In genomic region chr15:39934415-39935044, GRCh38 we compare ENCODE assay signal across 8 cellular contexts. TPM values are rescaled to one million over a fixed set of nuclear protein-coding genes. Genes with fewer than 3 reads are reported as not detected.
DNase-seq lines count a peak whose midpoint lies in the region; ATAC-seq and TF ChIP-seq lines count a peak whose summit lies in the region.

No MANE protein-coding gene starts in this region.

- CTCF ChIA-PET in HCT116 (lab: Charles Lee) (interaction anchor here (0.9 to 1.4 kb wide), 2 partner anchors 12 to 178 kb away, joined by 3 to 4 read pairs; no protein-coding TSS in a partner anchor), GM10248 (lab: Yijun Ruan, JAX) (interaction anchor here (1.0 to 5.5 kb wide), 6 partner anchors 8 to 404 kb away, joined by 3 to 38 read pairs (median 4); no protein-coding TSS in a partner anchor)

- H3K27ac Mint-ChIP-seq in neural progenitor cell = peak overlapping the region; percentile 75

- ATAC-seq in HCT116 = no peak
- ATAC-seq in GM18511 (IDR thresholded peaks at IDR 0.05; ENCODE audit: unreplicated experiment) = no peak

- H3K79me2 ChIP-seq in HCT116 (ENCODE audit: insufficient read depth, low read length) (peaks cover 43% of the 10 kb centered on the region), neural progenitor cell (ENCODE audit: low read depth) (peaks cover 35% of the 10 kb centered on the region)

- peaks cover 8% of the 10 kb centered on the region for H3F3A ChIP-seq in neural progenitor cell (ENCODE audit: low read depth)

- H3K9me3 Mint-ChIP-seq in neural progenitor cell = no peaks in the 10 kb centered on the region

- TF ChIP-seq CTCF in HCT116 (IDR thresholded peaks at IDR 0.05 in 2 of 3, conservative IDR thresholded peaks at IDR 0.05 in 1 of 3; ENCODE audit: borderline replicate concordance in 1 of 3, insufficient read depth in 1 of 3, low read depth in 2 of 3, low read length in 2 of 3) (no peak), VCaP (conservative IDR thresholded peaks at IDR 0.05) (no peak), neural progenitor cell (IDR thresholded peaks at IDR 0.05) (no peak), GM10248 (IDR thresholded peaks at IDR 0.05; ENCODE audit: control extremely low read depth, extremely low read depth, low read depth, missing control alignments) (no peak)

- H3K4me2 ChIP-seq in BLaER1 treated with 17β-estradiol and CSF1 and Interleukin-3, amounts not matched to agents 10 nM and 100 nM = peak overlapping the region; percentile 83 to 95 (median 90)
- H3K4me2 ChIP-seq in HCT116 (ENCODE audit: low read length) (peak overlapping the region; percentile 76), neural progenitor cell (peak overlapping the region; percentile 93)

- TF ChIP-seq POLR2A in HCT116 (IDR thresholded peaks at IDR 0.05; ENCODE audit: borderline replicate concordance, extremely low read depth, insufficient read depth, insufficient read length) = no peak

- H4K20me1 ChIP-seq in BLaER1 treated with 17β-estradiol and CSF1 and Interleukin-3, amounts not matched to agents 10 nM and 100 nM = no peaks in the 10 kb centered on the region
- H4K20me1 ChIP-seq in HCT116 (ENCODE audit: insufficient read depth) = no peaks in the 10 kb centered on the region
- H4K20me1 ChIP-seq in neural progenitor cell (ENCODE audit: low read depth) = no peaks in the 10 kb centered on the region

- H3K27me3 ChIP-seq in BLaER1 treated with 17β-estradiol and CSF1 and Interleukin-3, amounts not matched to agents 10 nM and 100 nM = no peaks in the 10 kb centered on the region
- H3K27me3 ChIP-seq in HCT116 (ENCODE audit: insufficient read depth, low read length) (no peaks in the 10 kb centered on the region), neural progenitor cell (no peaks in the 10 kb centered on the region)

- no peaks in the 10 kb centered on the region for H3K9me2 ChIP-seq in HCT116 (ENCODE audit: insufficient read depth)

- H2AFZ ChIP-seq in HCT116 (ENCODE audit: low read depth, low read length, poor library complexity, severe bottlenecking) (no peak overlapping the region), neural progenitor cell (replicated peaks) (peak overlapping the region; percentile 90)

- H3K4me1 ChIP-seq in BLaER1 treated with 17β-estradiol and CSF1 and Interleukin-3, amounts not matched to agents 10 nM and 100 nM = peaks cover 32 to 52% (median 39%) of the 10 kb centered on the region in 10 experiments
- H3K4me1 ChIP-seq in HCT116 (ENCODE audit: control insufficient read depth in 1 of 2, insufficient read depth in 2 of 2, low read length in 2 of 2) (peaks cover 11 to 33% of the 10 kb centered on the region in 2 experiments), neural progenitor cell (peaks cover 9% of the 10 kb centered on the region)

- peaks cover 0 to 25% (median 4%) of the 10 kb centered on the region in 11 experiments; a peak in 10 of 22 replicates for H3K36me3 ChIP-seq in BLaER1 treated with 17β-estradiol and CSF1 and Interleukin-3, amounts not matched to agents 10 nM and 100 nM
- H3K36me3 ChIP-seq in HCT116 (ENCODE audit: control insufficient read depth in 1 of 2, insufficient read depth in 2 of 2, low read length in 2 of 2) (peaks cover 0 to 1% of the 10 kb centered on the region in 2 experiments; a peak in 1 of 4 replicates), neural progenitor cell (no peaks in the 10 kb centered on the region)

- H3K4me3 ChIP-seq in BLaER1 treated with 17β-estradiol and CSF1 and Interleukin-3, amounts not matched to agents 10 nM and 100 nM = peak overlapping the region; percentile 65 to 89 (median 82)
- H3K4me3 ChIP-seq in HCT116 (replicated peaks in 1 of 2; ENCODE audit: low read depth in 1 of 2, low read length in 2 of 2) (peak overlapping the region; percentile 72 to 80), neural progenitor cell (peak overlapping the region; percentile 78)

- DNase-seq in HCT116 (ENCODE audit: low read depth, low spot score) (no peak), fibroblast of peridontal ligament (ENCODE audit: extremely low read depth) (peak; percentile 52), neural progenitor cell (ENCODE audit: low spot score) (peak; percentile 44), GM10248 (ENCODE audit: extremely low spot score) (no peak)
- DNase-seq in effector CD4-positive, alpha-beta T cell = no peak

- RAD21 ChIA-PET in HCT116 (lab: Charles Lee; ENCODE audit: low non-redundant PET in 1 of 2, low total read pairs in 2 of 2, uncharacterized antibody in 2 of 2, unreplicated experiment in 2 of 2) = no interaction called here

- H3K9ac ChIP-seq in BLaER1 treated with 17β-estradiol and CSF1 and Interleukin-3, amounts not matched to agents 10 nM and 100 nM = peak overlapping the region; percentile 75 to 92 (median 90)
- H3K9ac ChIP-seq in HCT116 (ENCODE audit: low read length) = peak overlapping the region; percentile 84
- H3K9ac ChIP-seq in neural progenitor cell = peak overlapping the region; percentile 69

- TSS peak; percentile 51 for BruUV-seq in HCT116 (replicated peaks; lab: Mats Ljungman, UMichigan)

- peaks cover 15% of the 10 kb centered on the region for H3K36me3 Mint-ChIP-seq in neural progenitor cell

- peak overlapping the region; percentile 80 to 98 (median 92) for H3K27ac ChIP-seq in BLaER1 treated with 17β-estradiol and CSF1 and Interleukin-3, amounts not matched to agents 10 nM and 100 nM
- H3K27ac ChIP-seq in HCT116 (ENCODE audit: low read depth, low read length) (peak overlapping the region; percentile 64), VCaP (peak overlapping the region; percentile 87), neural progenitor cell (no peak overlapping the region)

- H3K4me3 Mint-ChIP-seq in neural progenitor cell = peak overlapping the region; percentile 89

- intact Hi-C loops in HCT116 (cut with micrococcal nuclease) = loop anchor here (2.0 kb wide), 1 partner anchor 148 kb away; no protein-coding TSS in a partner anchor

- no peaks in the 10 kb centered on the region for H3K27me3 Mint-ChIP-seq in neural progenitor cell (ENCODE audit: insufficient read depth, low read depth)

- peaks cover 21% of the 10 kb centered on the region for H3K4me1 Mint-ChIP-seq in neural progenitor cell

- no peak for TF ChIP-seq RAD21 in HCT116 (IDR thresholded peaks at IDR 0.05; ENCODE audit: low read depth)

- peaks cover 0 to 12% (median 10%) of the 10 kb centered on the region in 11 experiments; a peak in 12 of 22 replicates for H3K9me3 ChIP-seq in BLaER1 treated with 17β-estradiol and CSF1 and Interleukin-3, amounts not matched to agents 10 nM and 100 nM (replicated peaks in 1 of 11)
- H3K9me3 ChIP-seq in HCT116 (ENCODE audit: control insufficient read depth in 1 of 2, insufficient read depth in 1 of 2, low read depth in 1 of 2, low read length in 2 of 2) = no peaks in the 10 kb centered on the region
- no peaks in the 10 kb centered on the region for H3K9me3 ChIP-seq in neural progenitor cell (ENCODE audit: low read depth)

- POLR2A ChIA-PET in HCT116 (lab: Charles Lee) = interaction anchor here (0.8 to 1.3 kb wide), 4 partner anchors 9 to 44 kb away, joined by 3 to 6 read pairs (median 3); no protein-coding TSS in a partner anchor
- POLR2A ChIA-PET in GM10248 (lab: Yijun Ruan, JAX) = interaction anchor here (0.8 to 0.9 kb wide), 2 partner anchors 8 to 152 kb away, joined by 3 to 4 read pairs; partner anchors contain the start of gene FSIP1

TF ChIP-seq in HCT116, 20 proteins besides CTCF, POLR2A, EP300 and RAD21:
- TF ChIP-seq ZBTB33 (IDR thresholded peaks at IDR 0.05; ENCODE audit: extremely low read depth, insufficient replicate concordance, low read length) = no peak
- TF ChIP-seq ZFX (IDR thresholded peaks at IDR 0.05) = peak; percentile 95
- TF ChIP-seq POLR2AphosphoS5 (IDR thresholded peaks at IDR 0.05; ENCODE audit: low read depth, low read length) = no peak
- TF ChIP-seq EZH2 (IDR thresholded peaks at IDR 0.05) = no peak
- no peak for TF ChIP-seq ELF1 (IDR thresholded peaks at IDR 0.05; ENCODE audit: borderline replicate concordance, low read depth)
- no peak for TF ChIP-seq TCF7L2 (IDR thresholded peaks at IDR 0.05; ENCODE audit: borderline replicate concordance, extremely low read depth, insufficient read depth, insufficient read length)

RNA-seq across cellular contexts. Expression of gene EIF2AK4, which starts 0.6 kb away (rescaled TPM):
- 42.8 TPM for total RNA-seq in HCT116 (2021; ENCODE audit: unreplicated experiment)
- polyA plus RNA-seq in HCT116 (2012) = 20.6 and 25.4 TPM in 2 replicates
- total RNA-seq in neural progenitor cell (ENCODE audit: low replicate concordance) = 55.9 and 62.9 TPM in 2 replicates

RNA-seq across cellular contexts. Expression of gene GPR176, which starts 14.5 kb away (rescaled TPM):
- total RNA-seq in HCT116 (2021; ENCODE audit: unreplicated experiment) = 1.7 TPM
- polyA plus RNA-seq in HCT116 (2012) = 0.51 and 0.87 TPM in 2 replicates
- 20.6 and 36.4 TPM in 2 replicates for total RNA-seq in neural progenitor cell (ENCODE audit: low replicate concordance)

Comparison
In these comparisons a context has a peak if more than half of its experiments do, and no peak if none do; other contexts are left out.
1. DNase-seq: peak in fibroblast of peridontal ligament (single experiment) and neural progenitor cell (single experiment); none in HCT116 (single experiment), GM10248 (single experiment) and effector CD4-positive, alpha-beta T cell (single experiment).
2. Peak in every context shown above with its lines, with median percentiles within 50 percentile points of each other: H3K4me2 ChIP-seq, H3K4me3 ChIP-seq and H3K9ac ChIP-seq.